Comparison of ENCODE assay signal across 18 cellular contexts in the genomic region with DNA sequence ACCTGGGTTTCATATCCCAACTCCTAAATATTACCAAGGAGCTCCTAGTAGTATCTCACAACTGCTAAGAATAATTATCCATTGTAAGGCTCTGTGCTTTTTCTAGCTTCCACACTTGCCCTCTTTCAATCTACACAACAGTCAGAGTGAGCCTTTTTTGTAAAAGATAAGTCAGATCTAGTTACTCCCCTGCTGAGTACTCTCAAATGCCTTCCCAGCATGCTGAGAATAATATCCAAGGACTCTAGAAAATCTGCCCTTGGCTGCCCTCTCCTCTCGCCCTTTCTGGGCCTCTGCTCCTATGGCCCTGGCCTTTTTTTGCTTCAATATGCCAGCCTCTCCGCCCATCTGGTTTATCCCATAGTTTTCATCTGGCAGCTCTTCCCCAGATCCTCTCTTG.
DNase-seq lines count a peak whose midpoint lies in the region; ATAC-seq, FAIRE-seq and TF ChIP-seq lines count a peak whose summit lies in the region.
"Had no signal": no experiment of that assay in that cellular context is flagged by ENCODE, and none has a peak within 500 bp of the region (broad histone marks: within the 10 kb centered on the region; RNA-seq: fewer than 3 reads in every experiment).

No MANE protein-coding gene starts in this region.

- TF ChIP-seq POLR2A in A549 (IDR thresholded peaks at IDR 0.05; ENCODE audit: low read length) (no peak), HepG2 (IDR thresholded peaks at IDR 0.05; ENCODE audit: insufficient read depth in 1 of 2, low read depth in 2 of 2, low read length in 2 of 2) (no peak)

- H3K27me3 ChIP-seq in RWPE2 (ENCODE audit: insufficient read depth, poor library complexity, severe bottlenecking) (no peaks in the 10 kb centered on the region), HepG2 (ENCODE audit: control insufficient read depth in 1 of 2, insufficient read depth in 2 of 2, low read length in 2 of 2) (no peaks in the 10 kb centered on the region)

- POLR2A ChIA-PET in A549 (lab: Yijun Ruan, JAX) = no interaction called here
- POLR2A ChIA-PET in HepG2 (lab: Yijun Ruan, JAX) = no interaction called here

- H3K4me3 ChIP-seq in A549 (no peak overlapping the region), RWPE2 (ENCODE audit: severe bottlenecking) (no peak overlapping the region), fibroblast of the aortic adventitia (ENCODE audit: low read depth, low read length) (no peak overlapping the region), HepG2 (replicated peaks in 1 of 3; ENCODE audit: insufficient read depth in 1 of 3, low read depth in 2 of 3, low read length in 3 of 3) (no peak overlapping the region)
- H3K4me3 ChIP-seq: coronary artery had no signal

- in situ Hi-C loops in HepG2 (cut with HindIII; ENCODE audit: extremely low pct_ligation_motif_present, low pct_unique_long_range_greater_than_20kb) = no loop called here

- H3K4me2 ChIP-seq in A549 (peak overlapping the region; percentile 57), HepG2 (ENCODE audit: low read depth, low read length) (no peak overlapping the region)

- no peaks in the 10 kb centered on the region for H3K9me3 ChIP-seq in A549
- H3K9me3 ChIP-seq in RWPE2 (ENCODE audit: severe bottlenecking) = no peaks in the 10 kb centered on the region
- H3K9me3 ChIP-seq in HepG2 (ENCODE audit: low read length) = no peaks in the 10 kb centered on the region

- CTCF ChIA-PET in A549 (lab: Yijun Ruan, JAX) (no interaction called here), HepG2 (lab: Yijun Ruan, JAX; ENCODE audit: low intra/inter-chr PET ratio, low total read pairs) (no interaction called here)

- no peak overlapping the region for H3K9ac ChIP-seq in HepG2 (ENCODE audit: insufficient read depth, low read depth, low read length)

- TF ChIP-seq CTCF in A549 (IDR thresholded peaks at IDR 0.05) = no peak
- no peak for TF ChIP-seq CTCF in RWPE2 (IDR thresholded peaks at IDR 0.05; ENCODE audit: poor library complexity, severe bottlenecking)
- TF ChIP-seq CTCF in fibroblast of the aortic adventitia (IDR thresholded peaks at IDR 0.05; ENCODE audit: insufficient read depth, low read length) = no peak
- TF ChIP-seq CTCF in D721Med (IDR thresholded peaks at IDR 0.05; ENCODE audit: insufficient read depth, missing control alignments) = no peak
- TF ChIP-seq CTCF in HepG2 (CRISPR knock-in tag; IDR thresholded peaks at IDR 0.05) = no peak

- TF ChIP-seq RAD21 in A549 (conservative IDR thresholded peaks at IDR 0.05 in 1 of 2, IDR thresholded peaks at IDR 0.05 in 1 of 2) (no peak), HepG2 (CRISPR knock-in tag; IDR thresholded peaks at IDR 0.05) (no peak)

- intact Hi-C loops in HepG2 (cut with micrococcal nuclease; ENCODE audit: unreplicated experiment) = no loop called here

- FAIRE-seq in A549 (lab: Jason Lieb, UNC) (no peak), D721Med (lab: Jason Lieb, UNC) (no peak), HepG2 (lab: Jason Lieb, UNC) (no peak)
- FAIRE-seq: GM19239 had no signal

- no peak for ATAC-seq in A549
- ATAC-seq in RWPE2 (ENCODE audit: low read depth) = no peak
- ATAC-seq in HepG2 = no peak
- ATAC-seq: naive thymus-derived CD8-positive, alpha-beta T cell had no signal

- H3K4me1 ChIP-seq in A549 = peaks cover 40% of the 10 kb centered on the region
- peaks cover 38% of the 10 kb centered on the region for H3K4me1 ChIP-seq in RWPE2 (ENCODE audit: insufficient read depth, poor library complexity, severe bottlenecking)
- H3K4me1 ChIP-seq in HepG2 (ENCODE audit: insufficient read depth, low read length) = no peaks in the 10 kb centered on the region

- DNase-seq in A549 (ENCODE audit: low read depth in 1 of 2, low spot score in 1 of 2) = no peak
- DNase-seq in HCEC 1CT = peak; percentile 2
- DNase-seq in RWPE2 (ENCODE audit: low spot score) = no peak
- DNase-seq in fibroblast of the aortic adventitia (ENCODE audit: low read depth) = peak; percentile 31
- no peak for DNase-seq in D721Med (ENCODE audit: insufficient read length, low spot score)
- DNase-seq in NCI-H526 (lab: John Stamatoyannopoulos, UW) = no peak
- DNase-seq in HepG2 (ENCODE audit: low spot score) = no peak
- DNase-seq in activated naive CD4-positive, alpha-beta T cell treated with anti-CD3 and anti-CD28 coated beads, Interleukin-2, amount 50 U/mL, for 16 hours = no peak
- DNase-seq: activated CD4-positive, alpha-beta T cell treated with anti-CD3 and anti-CD28 coated beads, Interleukin-2, amount 10 ng/mL, durations not matched to agents 24 days and 14 days; activated T-cell treated with anti-CD3 and anti-CD28 coated beads, Interleukin-2, amount 50 U/mL, for 24 hours; hippocampal formation; naive thymus-derived CD8-positive, alpha-beta T cell; NCI-H1930; right cardiac atrium; SHP77; stimulated activated CD4-positive, alpha-beta T cell treated with anti-CD3 and anti-CD28 coated beads, Interleukin-2, amount 100 ng/mL, for 24 hours had no signal

- no peaks in the 10 kb centered on the region for H3K79me2 ChIP-seq in HepG2 (ENCODE audit: insufficient read depth, low read length)

- H3K36me3 ChIP-seq in RWPE2 (ENCODE audit: low read depth) (no peaks in the 10 kb centered on the region; the same call in 1 of the 2 replicates), HepG2 (replicated peaks in 1 of 2; ENCODE audit: control insufficient read depth in 1 of 2, insufficient read depth in 2 of 2, low read length in 2 of 2) (no peaks in the 10 kb centered on the region)

- H3K27ac ChIP-seq in A549 (peak overlapping the region in 1 of 2 experiments; percentile 47; a peak in 2 of 6 replicates), RWPE2 (ENCODE audit: poor library complexity, severe bottlenecking) (peak overlapping the region; percentile 41), HepG2 (ENCODE audit: extremely low read length, insufficient read depth, low read length) (no peak overlapping the region)

- H2AFZ ChIP-seq in HepG2 (ENCODE audit: low read length) = no peak overlapping the region

- no TSS peak for BruUV-seq in HepG2 (replicated peaks; lab: Mats Ljungman, UMichigan)

- WGBS in A549 (ENCODE audit: missing lambda C conversion rate) = 95% methylated on average over 2 of the region's 2 CpGs
- WGBS in HepG2 (ENCODE audit: low lambda C conversion rate) = 13% methylated on average over 2 of the region's 2 CpGs

- H4K20me1 ChIP-seq in HepG2 (ENCODE audit: insufficient read depth, low read length) = no peaks in the 10 kb centered on the region

- TF ChIP-seq EP300 in A549 (IDR thresholded peaks at IDR 0.05) (no peak), HepG2 (IDR thresholded peaks at IDR 0.05; ENCODE audit: low read depth in 2 of 2, low read length in 2 of 2) (no peak), HepG2 (CRISPR knock-in tag; IDR thresholded peaks at IDR 0.05; ENCODE audit: borderline replicate concordance) (no peak)

TF ChIP-seq in A549, 52 proteins besides CTCF, POLR2A, EP300 and RAD21 (continues in another document):
- TF ChIP-seq ZC3H11A (IDR thresholded peaks at IDR 0.05) = no peak
- no peak for TF ChIP-seq NR3C1 (IDR thresholded peaks at IDR 0.05)
- no peak for TF ChIP-seq HOXB5 (CRISPR knock-in tag; IDR thresholded peaks at IDR 0.05)
- TF ChIP-seq, protein P1, sequence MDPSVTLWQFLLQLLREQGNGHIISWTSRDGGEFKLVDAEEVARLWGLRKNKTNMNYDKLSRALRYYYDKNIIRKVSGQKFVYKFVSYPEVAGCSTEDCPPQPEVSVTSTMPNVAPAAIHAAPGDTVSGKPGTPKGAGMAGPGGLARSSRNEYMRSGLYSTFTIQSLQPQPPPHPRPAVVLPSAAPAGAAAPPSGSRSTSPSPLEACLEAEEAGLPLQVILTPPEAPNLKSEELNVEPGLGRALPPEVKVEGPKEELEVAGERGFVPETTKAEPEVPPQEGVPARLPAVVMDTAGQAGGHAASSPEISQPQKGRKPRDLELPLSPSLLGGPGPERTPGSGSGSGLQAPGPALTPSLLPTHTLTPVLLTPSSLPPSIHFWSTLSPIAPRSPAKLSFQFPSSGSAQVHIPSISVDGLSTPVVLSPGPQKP (IDR thresholded peaks at IDR 0.05; ENCODE audit: low read depth, low read length) = no peak
- no peak for TF ChIP-seq HOXA7 (CRISPR knock-in tag; IDR thresholded peaks at IDR 0.05)
- no peak for TF ChIP-seq CHD4 (IDR thresholded peaks at IDR 0.05; ENCODE audit: borderline replicate concordance)
- no peak for TF ChIP-seq POLR2AphosphoS2 (conservative IDR thresholded peaks at IDR 0.05; ENCODE audit: low read length)
- no peak for TF ChIP-seq ESRRA (IDR thresholded peaks at IDR 0.05; ENCODE audit: borderline replicate concordance, low read length)
- no peak for TF ChIP-seq NPAS2 (CRISPR knock-in tag; IDR thresholded peaks at IDR 0.05; ENCODE audit: borderline replicate concordance)
- no peak for TF ChIP-seq BHLHE40 (IDR thresholded peaks at IDR 0.05; ENCODE audit: low read depth, low read length)
- TF ChIP-seq FOXS1 (CRISPR knock-in tag; IDR thresholded peaks at IDR 0.05) = no peak
- TF ChIP-seq MYC (IDR thresholded peaks at IDR 0.05; ENCODE audit: borderline replicate concordance, low read length) = no peak

TF ChIP-seq in HepG2, 621 proteins besides CTCF, POLR2A, EP300 and RAD21 (continues in another document):
- no peak for TF ChIP-seq THYN1 (CRISPR knock-in tag; IDR thresholded peaks at IDR 0.05; ENCODE audit: borderline replicate concordance, low read depth)
- no peak for TF ChIP-seq ZSCAN12 (CRISPR knock-in tag; IDR thresholded peaks at IDR 0.05)
- TF ChIP-seq, protein P2, sequence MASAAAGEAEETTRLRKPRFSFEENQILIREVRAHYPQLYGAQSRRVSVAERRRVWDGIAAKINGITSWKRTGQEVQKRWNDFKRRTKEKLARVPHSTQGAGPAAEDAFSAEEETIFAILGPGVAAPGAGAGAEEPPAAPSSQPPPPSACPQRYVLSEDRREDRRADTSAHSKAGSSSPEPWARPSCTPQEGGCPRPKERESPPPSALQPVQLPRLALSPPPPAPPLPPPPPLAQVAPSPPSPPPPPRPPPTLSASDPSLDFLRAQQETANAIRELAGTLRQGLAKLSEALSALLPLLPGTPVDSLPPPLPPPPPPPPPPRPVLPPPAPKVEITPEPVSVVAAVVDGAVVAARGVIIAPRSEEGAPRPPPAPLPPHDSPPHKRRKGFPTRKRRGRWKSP (CRISPR knock-in tag; IDR thresholded peaks at IDR 0.05) = no peak
- TF ChIP-seq ZSCAN25 (CRISPR knock-in tag; IDR thresholded peaks at IDR 0.05) = no peak
- no peak for TF ChIP-seq ZKSCAN1 (IDR thresholded peaks at IDR 0.05; ENCODE audit: low read length)
- no peak for TF ChIP-seq ZMAT3 (CRISPR knock-in tag; conservative IDR thresholded peaks at IDR 0.05)
- no peak for TF ChIP-seq ZNF75D (CRISPR knock-in tag; IDR thresholded peaks at IDR 0.05; ENCODE audit: borderline replicate concordance)
- no peak for TF ChIP-seq ZNF766 (CRISPR knock-in tag; IDR thresholded peaks at IDR 0.05; ENCODE audit: borderline replicate concordance)
- no peak for TF ChIP-seq SUZ12 (IDR thresholded peaks at IDR 0.05; ENCODE audit: low read depth, low read length)
- no peak for TF ChIP-seq ZNF343 (CRISPR knock-in tag; IDR thresholded peaks at IDR 0.05)

Comparison
In these comparisons a context has a peak if more than half of its experiments do, and no peak if none do; other contexts are left out.
1. DNase-seq: peak in HCEC 1CT (single experiment) and fibroblast of the aortic adventitia (single experiment); none in A549 (0 of 2), RWPE2 (single experiment), D721Med (single experiment), NCI-H526 (0 of 2), HepG2 (single experiment) and activated naive CD4-positive, alpha-beta T cell treated with anti-CD3 and anti-CD28 coated beads, Interleukin-2, amount 50 U/mL, for 16 hours (single experiment).